1 cellular context compared by ENCODE assay signal in genomic region chrX:1427756-1428155, GRCh38.
TF ChIP-seq lines count a peak whose summit lies in the region.

No MANE protein-coding gene starts in this region.

TF ChIP-seq in WTC11, 78 proteins besides CTCF, POLR2A, EP300 and RAD21:
- TF ChIP-seq, protein P1, sequence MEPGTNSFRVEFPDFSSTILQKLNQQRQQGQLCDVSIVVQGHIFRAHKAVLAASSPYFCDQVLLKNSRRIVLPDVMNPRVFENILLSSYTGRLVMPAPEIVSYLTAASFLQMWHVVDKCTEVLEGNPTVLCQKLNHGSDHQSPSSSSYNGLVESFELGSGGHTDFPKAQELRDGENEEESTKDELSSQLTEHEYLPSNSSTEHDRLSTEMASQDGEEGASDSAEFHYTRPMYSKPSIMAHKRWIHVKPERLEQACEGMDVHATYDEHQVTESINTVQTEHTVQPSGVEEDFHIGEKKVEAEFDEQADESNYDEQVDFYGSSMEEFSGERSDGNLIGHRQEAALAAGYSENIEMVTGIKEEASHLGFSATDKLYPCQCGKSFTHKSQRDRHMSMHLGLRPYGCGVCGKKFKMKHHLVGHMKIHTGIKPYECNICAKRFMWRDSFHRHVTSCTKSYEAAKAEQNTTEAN (CRISPR knock-in tag; IDR thresholded peaks at IDR 0.05) = no peak
